In genomic region chr4:71338846-71339593, GRCh38 we compare ENCODE assay signal across 9 cellular contexts. TPM values are rescaled to one million over a fixed set of nuclear protein-coding genes. Genes with fewer than 3 reads are reported as not detected.
DNase-seq lines count a peak whose midpoint lies in the region; ATAC-seq and TF ChIP-seq lines count a peak whose summit lies in the region.
"Had no signal": no experiment of that assay in that cellular context is flagged by ENCODE, and none has a peak within 500 bp of the region (broad histone marks: within the 10 kb centered on the region; RNA-seq: fewer than 3 reads in every experiment).

Gene SLC4A4 (plus strand): TSS chr4:71339020.

- H3K4me1 ChIP-seq in fibroblast of lung (ENCODE audit: control insufficient read depth, extremely low read depth, insufficient read depth, low read length) (peaks cover 6% of the 10 kb centered on the region), tibial nerve (no peaks in the 10 kb centered on the region)

- H3K9me3 ChIP-seq in fibroblast of lung (ENCODE audit: control insufficient read depth, insufficient read depth, low read depth, low read length) (no peaks in the 10 kb centered on the region), tibial nerve (no peaks in the 10 kb centered on the region)

- DNase-seq in Kasumi-1 (lab: John Stamatoyannopoulos, UW): peak; percentile 73 to 78
- DNase-seq in fibroblast of lung (ENCODE audit: low read depth in 2 of 2): peak; percentile 54 to 81
- DNase-seq in tibial nerve (ENCODE audit: low spot score in 2 of 2): no peak
- no peak for DNase-seq in activated effector memory CD4-positive, alpha-beta T cell treated with anti-CD3 and anti-CD28 coated beads, Interleukin-2, amount 50 U/mL, for 16 hours
- no peak for DNase-seq in iPS-NIHi11 (ENCODE audit: low spot score)

- H3K4me3 ChIP-seq in fibroblast of lung (replicated peaks in 1 of 4; ENCODE audit: control extremely low read depth in 1 of 4, insufficient read depth in 1 of 4, low read depth in 3 of 4, low read length in 4 of 4): no peak within 1 kb of the TSS
- H3K4me3 ChIP-seq in tibial nerve: no peak within 1 kb of the TSS

- H4K20me1 ChIP-seq in fibroblast of lung (ENCODE audit: control insufficient read depth, extremely low read depth, insufficient read depth, low read length): no peaks in the 10 kb centered on the region

- no peak within 1 kb of the TSS for H3K4me2 ChIP-seq in fibroblast of lung (ENCODE audit: extremely low read depth, insufficient read depth, low read length)

- no peak within 1 kb of the TSS for H3K9ac ChIP-seq in fibroblast of lung (ENCODE audit: insufficient read depth, low read length)

- H3K27me3 ChIP-seq in fibroblast of lung (ENCODE audit: control insufficient read depth, insufficient read depth, low read length) (no peaks in the 10 kb centered on the region), tibial nerve (no peaks in the 10 kb centered on the region)

- TF ChIP-seq EP300 in tibial nerve (IDR thresholded peaks at IDR 0.05): no peak

- 88 to 90% methylated on average over 8 of the region's 8 CpGs for WGBS in tibial nerve, 2 donors

- H2AFZ ChIP-seq in fibroblast of lung (ENCODE audit: low read length): no peak within 1 kb of the TSS

- H3K27ac ChIP-seq in fibroblast of lung (ENCODE audit: insufficient read depth, low read length) (no peak within 1 kb of the TSS), temporal lobe (ENCODE audit: low read depth, low read length) (no peak within 1 kb of the TSS), tibial nerve (no peak within 1 kb of the TSS)

- no peaks in the 10 kb centered on the region for H3K79me2 ChIP-seq in fibroblast of lung (ENCODE audit: control insufficient read depth, insufficient read depth, low read length)

- no peak for TF ChIP-seq POLR2A in tibial nerve (IDR thresholded peaks at IDR 0.05)

- H3K36me3 ChIP-seq in fibroblast of lung (ENCODE audit: control insufficient read depth, insufficient read depth, low read length): no peaks in the 10 kb centered on the region
- H3K36me3 ChIP-seq in tibial nerve: no peaks in the 10 kb centered on the region

- TF ChIP-seq CTCF in fibroblast of lung (conservative IDR thresholded peaks at IDR 0.05 in 1 of 2, IDR thresholded peaks at IDR 0.05 in 1 of 2; ENCODE audit: low read depth in 1 of 2, low read length in 2 of 2) (no peak), tibial nerve (IDR thresholded peaks at IDR 0.05) (no peak)

- peak; percentile 100 for ATAC-seq in GM18502 (IDR thresholded peaks at IDR 0.05; ENCODE audit: poor library complexity, unreplicated experiment)
- peak; percentile 100 for ATAC-seq in GM21825 (IDR thresholded peaks at IDR 0.05; ENCODE audit: unreplicated experiment)
- ATAC-seq: Panc1 had no signal

RNA-seq across cellular contexts. Expression of gene SLC4A4, which starts in this region (rescaled TPM):
- 9.8 and 12.2 TPM in 2 replicates for total RNA-seq in fibroblast of lung
- 16.9 and 33.4 TPM in 2 replicates for polyA plus RNA-seq in fibroblast of lung
- 8.1 and 16.0 TPM in 2 replicates for polyA plus RNA-seq in fibroblast of lung (2012)
- polyA minus RNA-seq in fibroblast of lung (ENCODE audit: low replicate concordance): 19.0 and 20.6 TPM in 2 replicates
- total RNA-seq in temporal lobe: 17.7 TPM
- total RNA-seq in tibial nerve: 1 to 10 TPM in 3 of 4 donors, under 1 TPM in 1; 0.90 to 5.9 (median 4.4) TPM

Comparison
In these comparisons a context has a peak if more than half of its experiments do, and no peak if none do; other contexts are left out.
1. DNase-seq: peak in Kasumi-1 (2 of 2) and fibroblast of lung (2 of 2); none in tibial nerve (0 of 2), activated effector memory CD4-positive, alpha-beta T cell treated with anti-CD3 and anti-CD28 coated beads, Interleukin-2, amount 50 U/mL, for 16 hours (single experiment) and iPS-NIHi11 (single experiment).